Comparison of ENCODE assay signal across 8 cellular contexts in genomic region chr2:64730551-64731305, GRCh38.
DNase-seq lines count a peak whose midpoint lies in the region; ATAC-seq lines count a peak whose summit lies in the region.

No MANE protein-coding gene starts in this region.

- peak overlapping the region; percentile 88 to 98 (median 92) for H3K27ac Mint-ChIP-seq in IgD-negative memory B cell

- in situ Hi-C loops in SK-MEL-5 (cut with HindIII; ENCODE audit: low pct_unique_long_range_greater_than_20kb, low sequenced_read_pairs), result no loop called here

- no peak for ATAC-seq in HG03565 (IDR thresholded peaks at IDR 0.05; ENCODE audit: unreplicated experiment)

- peak; percentile 96 for DNase-seq in DMS53 (lab: John Stamatoyannopoulos, UW)
- DNase-seq in SK-MEL-5 (ENCODE audit: low read depth, low spot score), result peak; percentile 69
- peak in 35 of 58 donors; percentile 15 to 81 (median 42) for DNase-seq in anterior cingulate cortex (lab: John Stamatoyannopoulos, UW)
- DNase-seq in hepatic stellate cell (ENCODE audit: low spot score), result peak; percentile 59
- peak; percentile 35 for DNase-seq in retina
- no peak for DNase-seq in HUDEP-2 (lab: John Stamatoyannopoulos, UW; ENCODE audit: unreplicated experiment in 76 of 76)

- H3K4me1 Mint-ChIP-seq in IgD-negative memory B cell, result peaks cover 44 to 65% (median 52%) of the 10 kb centered on the region in 3 donors

- H3K4me3 Mint-ChIP-seq in IgD-negative memory B cell, result peak overlapping the region; percentile 85 to 95 (median 90)

- H3K36me3 Mint-ChIP-seq in IgD-negative memory B cell, result peaks cover 4% of the 10 kb centered on the region

- H3K9me3 Mint-ChIP-seq in IgD-negative memory B cell, result no peaks in the 10 kb centered on the region

- no peaks in the 10 kb centered on the region for H3K27me3 Mint-ChIP-seq in IgD-negative memory B cell

Comparison
In these comparisons a context has a peak if more than half of its experiments do, and no peak if none do; other contexts are left out.
1. DNase-seq: peak in DMS53 (single experiment), SK-MEL-5 (single experiment), anterior cingulate cortex (35 of 58), hepatic stellate cell (single experiment) and retina (single experiment); none in HUDEP-2 (0 of 76).